Comparison of ENCODE assay signal across 20 cellular contexts in genomic region chr6:166027761-166028160, GRCh38.
"Had no signal": no experiment of that assay in that cellular context is flagged by ENCODE, and none has a peak within 500 bp of the region (broad histone marks: within the 10 kb centered on the region; RNA-seq: fewer than 3 reads in every experiment).

No MANE protein-coding gene starts in this region.

- H3K4me1 ChIP-seq: body of pancreas, thyroid gland had no signal

- H3K27me3 Mint-ChIP-seq: activated B cell treated with CpG ODN at 0.5 μM for 24 hours; activated CD8-positive, alpha-beta T cell treated with anti-CD3 and anti-CD28 coated beads for 36 hours; dendritic cell treated with granulocyte-macrophage colony-stimulating factor and Interleukin-4, amounts not matched to agents 40 ng/mL and 50 ng/mL, for 4 days; effector memory CD8-positive, alpha-beta T cell; natural killer cell treated with Interleukin-12 subunit alpha and Interleukin-12 subunit beta and Interleukin-15 and Interleukin-18, amount 100 ng/mL, for 72 hours; stimulated activated naive B cell treated with anti-CD40 and anti-IgM and Interleukin-4, amounts not matched to agents 10 μg/mL and 1 μg/mL and 100 μg/mL, for 72 hours had no signal

- H3K36me3 Mint-ChIP-seq: natural killer cell treated with Interleukin-12 subunit alpha and Interleukin-12 subunit beta and Interleukin-15 and Interleukin-18, amount 100 ng/mL, for 72 hours; stimulated activated naive B cell treated with anti-CD40 and anti-IgM and Interleukin-4, amounts not matched to agents 10 μg/mL and 1 μg/mL and 100 μg/mL, for 72 hours had no signal

- H3K9me3 Mint-ChIP-seq: activated B cell treated with CpG ODN at 0.5 μM for 24 hours; activated CD8-positive, alpha-beta T cell treated with anti-CD3 and anti-CD28 coated beads for 36 hours; activated T-cell treated with anti-CD3 and anti-CD28 coated beads, Interleukin-2, amount 50 U/mL, for 4 hours; dendritic cell treated with granulocyte-macrophage colony-stimulating factor and Interleukin-4, amounts not matched to agents 40 ng/mL and 50 ng/mL, for 4 days; effector memory CD8-positive, alpha-beta T cell; natural killer cell treated with Interleukin-12 subunit alpha and Interleukin-12 subunit beta and Interleukin-15 and Interleukin-18, amount 100 ng/mL, for 72 hours; T-helper 2 cell treated with Interferon-gamma antibody and Interleukin-4, amounts not matched to agents 5 μg/mL and 100 μg/mL, for 36 hours had no signal

- H3K27ac Mint-ChIP-seq: activated B cell treated with CpG ODN at 0.5 μM for 24 hours; activated CD8-positive, alpha-beta T cell treated with anti-CD3 and anti-CD28 coated beads for 36 hours; dendritic cell treated with granulocyte-macrophage colony-stimulating factor and Interleukin-4, amounts not matched to agents 40 ng/mL and 50 ng/mL, for 4 days; effector memory CD8-positive, alpha-beta T cell; natural killer cell treated with Interleukin-12 subunit alpha and Interleukin-12 subunit beta and Interleukin-15 and Interleukin-18, amount 100 ng/mL, for 72 hours; stimulated activated naive B cell treated with anti-CD40 and anti-IgM and Interleukin-4, amounts not matched to agents 10 μg/mL and 1 μg/mL and 100 μg/mL, for 72 hours; T-helper 2 cell treated with Interferon-gamma antibody and Interleukin-4, amounts not matched to agents 5 μg/mL and 100 μg/mL, for 36 hours had no signal

- H3K4me1 Mint-ChIP-seq: activated B cell treated with CpG ODN at 0.5 μM for 24 hours had no signal

- H3K27ac ChIP-seq: body of pancreas, thyroid gland had no signal

- H3K36me3 ChIP-seq: thyroid gland had no signal

- H3K27me3 ChIP-seq: body of pancreas, thyroid gland had no signal

- DNase-seq: activated B cell treated with CpG ODN at 0.5 μM for 24 hours; activated CD4-positive, alpha-beta T cell treated with anti-CD3 and anti-CD28 coated beads for 48 hours; activated CD8-positive, alpha-beta T cell treated with anti-CD3 and anti-CD28 coated beads for 36 hours; activated effector memory CD4-positive, alpha-beta T cell treated with Interleukin-2 at 50 U/mL for 16 hours; activated naive CD4-positive, alpha-beta T cell treated with anti-CD3 and anti-CD28 coated beads, Interleukin-2, amount 50 U/mL, for 16 hours; activated T-cell treated with anti-CD3 and anti-CD28 coated beads, Interleukin-2, amount 50 U/mL, for 4 hours; body of pancreas; cerebellar nuclear complex; effector memory CD8-positive, alpha-beta T cell; hypothalamus; mesendoderm; nucleus accumbens; posterior cingulate gyrus; retina; stimulated activated CD4-positive, alpha-beta T cell treated with anti-CD3 and anti-CD28 coated beads, Interleukin-2, amount 100 ng/mL, for 48 hours; stimulated activated naive B cell treated with anti-CD40 and anti-IgM and Interleukin-4, amounts not matched to agents 10 μg/mL and 1 μg/mL and 100 μg/mL, for 72 hours; thyroid gland had no signal

- H3K4me3 ChIP-seq: body of pancreas, thyroid gland had no signal

- ATAC-seq: activated CD8-positive, alpha-beta T cell treated with anti-CD3 and anti-CD28 coated beads for 36 hours; activated T-cell treated with anti-CD3 and anti-CD28 coated beads, Interleukin-2, amount 50 U/mL, for 4 hours; body of pancreas; effector memory CD8-positive, alpha-beta T cell; stimulated activated naive B cell treated with anti-CD40 and anti-IgM and Interleukin-4, amounts not matched to agents 10 μg/mL and 1 μg/mL and 100 μg/mL, for 72 hours had no signal

- H3K4me3 Mint-ChIP-seq: activated B cell treated with CpG ODN at 0.5 μM for 24 hours; activated CD8-positive, alpha-beta T cell treated with anti-CD3 and anti-CD28 coated beads for 36 hours; activated T-cell treated with anti-CD3 and anti-CD28 coated beads, Interleukin-2, amount 50 U/mL, for 4 hours; dendritic cell treated with granulocyte-macrophage colony-stimulating factor and Interleukin-4, amounts not matched to agents 40 ng/mL and 50 ng/mL, for 4 days; effector memory CD8-positive, alpha-beta T cell; natural killer cell treated with Interleukin-12 subunit alpha and Interleukin-12 subunit beta and Interleukin-15 and Interleukin-18, amount 100 ng/mL, for 72 hours; stimulated activated naive B cell treated with anti-CD40 and anti-IgM and Interleukin-4, amounts not matched to agents 10 μg/mL and 1 μg/mL and 100 μg/mL, for 72 hours; T-helper 2 cell treated with Interferon-gamma antibody and Interleukin-4, amounts not matched to agents 5 μg/mL and 100 μg/mL, for 36 hours had no signal

- H3K9me3 ChIP-seq: body of pancreas, thyroid gland had no signal
